In genomic region chr14:79668941-79669340, GRCh38 we compare ENCODE assay signal across 24 cellular contexts.
DNase-seq lines count a peak whose midpoint lies in the region; TF ChIP-seq lines count a peak whose summit lies in the region.
"Had no signal": no experiment of that assay in that cellular context is flagged by ENCODE, and none has a peak within 500 bp of the region (broad histone marks: within the 10 kb centered on the region; RNA-seq: fewer than 3 reads in every experiment).

No MANE protein-coding gene starts in this region.

- intact Hi-C loops in prostate gland (cut with DNase I): no loop called here

- TF ChIP-seq EP300 in tibial nerve (IDR thresholded peaks at IDR 0.05): no peak

- H3K36me3 ChIP-seq in prostate gland (no peaks in the 10 kb centered on the region), tibial nerve (peaks cover 0 to 3% (median 0%) of the 10 kb centered on the region in 3 donors)
- H3K36me3 ChIP-seq: brain microvascular endothelial cell, pancreas, right atrium auricular region had no signal

- peak; percentile 46 for DNase-seq in DMS153 (lab: John Stamatoyannopoulos, UW)
- DNase-seq in NCI-H1105 treated with DMSO at 0.1 percent for 48 hours (lab: John Stamatoyannopoulos, UW): peak; percentile 54
- DNase-seq in NCI-H69 (lab: John Stamatoyannopoulos, UW): peak; percentile 89
- DNase-seq in kidney glomerular epithelial cell (lab: John Stamatoyannopoulos, UW): peak; percentile 27
- DNase-seq in prostate gland (ENCODE audit: low spot score): no peak
- DNase-seq in SKM-1 (lab: John Stamatoyannopoulos, UW; ENCODE audit: unreplicated experiment): no peak
- DNase-seq in tibial nerve (ENCODE audit: low spot score in 2 of 2): no peak
- DNase-seq in UCSD-AML1 (lab: John Stamatoyannopoulos, UW; ENCODE audit: unreplicated experiment): no peak
- DNase-seq: activated CD4-positive, alpha-beta memory T cell treated with anti-CD3 and anti-CD28 coated beads for 36 hours; activated CD4-positive, CD25-positive, alpha-beta regulatory T cell treated with anti-CD3 and anti-CD28 coated beads, Interleukin-2, amount 50 U/mL, for 72 hours; activated CD8-positive, alpha-beta memory T cell treated with anti-CD3 and anti-CD28 coated beads, Interleukin-2, amount 50 U/mL, for 4 hours; activated naive CD4-positive, alpha-beta T cell; brain microvascular endothelial cell; left colon; mammary epithelial cell; MV-4-11; NCI-H345; NK-92 treated with Interleukin-12 subunit alpha and Interleukin-12 subunit beta, amount 100 ng/mL, for 24 hours; pancreas; stimulated activated CD4-positive, alpha-beta T cell treated with anti-CD3 and anti-CD28 coated beads, Interleukin-1b, Interleukin-23, amount 100 ng/mL, for 48 hours; stimulated activated naive CD8-positive, alpha-beta T cell treated with anti-CD3 and anti-CD28 coated beads, Interleukin-15, Interleukin-2, amounts not matched to agents 100 U/mL and 50 U/mL, for 24 hours; T-helper 17 cell had no signal

- H3K27ac ChIP-seq in prostate gland (no peak overlapping the region), tibial nerve (no peak overlapping the region)
- H3K27ac ChIP-seq: brain microvascular endothelial cell, pancreas, right atrium auricular region had no signal

- H3K4me1 ChIP-seq in prostate gland (replicated peaks) (no peaks in the 10 kb centered on the region), tibial nerve (no peaks in the 10 kb centered on the region)
- H3K4me1 ChIP-seq: pancreas, right atrium auricular region had no signal

- TF ChIP-seq CTCF in prostate gland (IDR thresholded peaks at IDR 0.05): no peak
- no peak for TF ChIP-seq CTCF in tibial nerve (IDR thresholded peaks at IDR 0.05)

- H3K27me3 ChIP-seq in prostate gland (replicated peaks; ENCODE audit: insufficient read depth): no peaks in the 10 kb centered on the region
- H3K27me3 ChIP-seq in tibial nerve: no peaks in the 10 kb centered on the region
- H3K27me3 ChIP-seq: brain microvascular endothelial cell, pancreas, right atrium auricular region had no signal

- no peak for TF ChIP-seq POLR2A in prostate gland (IDR thresholded peaks at IDR 0.05)
- no peak for TF ChIP-seq POLR2A in tibial nerve (IDR thresholded peaks at IDR 0.05)

- H3K9me3 ChIP-seq in prostate gland (no peaks in the 10 kb centered on the region), tibial nerve (no peaks in the 10 kb centered on the region)
- H3K9me3 ChIP-seq: pancreas, right atrium auricular region had no signal

- 37% methylated on average over 3 of the region's 3 CpGs for WGBS in prostate gland
- 65 to 81% methylated on average over 3 of the region's 3 CpGs for WGBS in tibial nerve, 2 donors

- H3K4me3 ChIP-seq in prostate gland (no peak overlapping the region), tibial nerve (no peak overlapping the region)
- H3K4me3 ChIP-seq: pancreas, right atrium auricular region, smooth muscle cell had no signal

Comparison
In these comparisons a context has a peak if more than half of its experiments do, and no peak if none do; other contexts are left out.
1. DNase-seq: peak in DMS153 (single experiment), NCI-H1105 treated with DMSO at 0.1 percent for 48 hours (single experiment), NCI-H69 (single experiment) and kidney glomerular epithelial cell (single experiment); none in prostate gland (single experiment), SKM-1 (single experiment), tibial nerve (0 of 2) and UCSD-AML1 (single experiment).